Comparison of ENCODE assay signal across 1 cellular context in genomic region chr19:19224150-19224851, GRCh38.
TF ChIP-seq lines count a peak whose summit lies in the region.

No MANE protein-coding gene starts in this region.

TF ChIP-seq in H1, 55 proteins besides CTCF, POLR2A, EP300 and RAD21:
- TF ChIP-seq HDAC2 (IDR thresholded peaks at IDR 0.05; ENCODE audit: borderline replicate concordance in 1 of 2, low read depth in 2 of 2, low read length in 2 of 2) (no peak), KDM5A (IDR thresholded peaks at IDR 0.05; ENCODE audit: low read length) (no peak), NANOG (IDR thresholded peaks at IDR 0.05; ENCODE audit: insufficient read depth, low read depth, low read length, poor library complexity, severe bottlenecking) (no peak), BRCA1 (IDR thresholded peaks at IDR 0.05; ENCODE audit: low read depth, low read length) (no peak), ATF2 (IDR thresholded peaks at IDR 0.05; ENCODE audit: low read length) (no peak), TEAD4 (IDR thresholded peaks at IDR 0.05; ENCODE audit: low read depth, low read length) (no peak), ZNF274 (IDR thresholded peaks at IDR 0.05; ENCODE audit: borderline replicate concordance, extremely low read depth, low read length) (no peak), RBBP5 (IDR thresholded peaks at IDR 0.05; ENCODE audit: borderline replicate concordance, low read depth, low read length) (no peak), JUND (IDR thresholded peaks at IDR 0.05; ENCODE audit: low read length) (no peak), RXRA (IDR thresholded peaks at IDR 0.05; ENCODE audit: insufficient read depth, low read depth, low read length) (no peak), SRF (IDR thresholded peaks at IDR 0.05; ENCODE audit: low read depth, low read length) (no peak), BACH1 (IDR thresholded peaks at IDR 0.05; ENCODE audit: low read length) (no peak), POLR2AphosphoS5 (IDR thresholded peaks at IDR 0.05; ENCODE audit: low read depth, low read length) (no peak), CEBPB (IDR thresholded peaks at IDR 0.05; ENCODE audit: low read depth, low read length) (no peak), MAX (IDR thresholded peaks at IDR 0.05) (no peak), CTBP2 (IDR thresholded peaks at IDR 0.05; ENCODE audit: borderline replicate concordance, insufficient read depth, insufficient read length, low read length) (no peak), TBP (IDR thresholded peaks at IDR 0.05; ENCODE audit: low read depth, low read length) (no peak), SP2 (IDR thresholded peaks at IDR 0.05; ENCODE audit: low read length) (no peak), FOSL1 (IDR thresholded peaks at IDR 0.05; ENCODE audit: insufficient read depth, low read depth, low read length) (no peak), RNF2 (IDR thresholded peaks at IDR 0.05; ENCODE audit: borderline replicate concordance, low read depth, low read length, missing control alignments, poor library complexity, severe bottlenecking) (no peak)
